In genomic region chr1:34736711-34737110, GRCh38 we compare ENCODE assay signal across 18 cellular contexts.
A peak's percentile ranks its signal among the peaks of the same experiment; 100 is the strongest.
DNase-seq lines count a peak whose midpoint lies in the region; ATAC-seq lines count a peak whose summit lies in the region.
"Had no signal": no experiment of that assay in that cellular context is flagged by ENCODE, and none has a peak within 500 bp of the region (broad histone marks: within the 10 kb centered on the region; RNA-seq: fewer than 3 reads in every experiment).

No MANE protein-coding gene starts in this region.

- peak; percentile 14 for DNase-seq in NCI-H2227 (lab: John Stamatoyannopoulos, UW; ENCODE audit: unreplicated experiment)
- no peak for DNase-seq in NCI-H2227 treated with DMSO at 0.1 percent for 48 hours (lab: John Stamatoyannopoulos, UW)
- peak; percentile 69 for DNase-seq in NCI-H1105 (lab: John Stamatoyannopoulos, UW)
- DNase-seq in NCI-H69 (lab: John Stamatoyannopoulos, UW), result peak; percentile 1
- peak in 40 of 56 donors; percentile 8 to 83 (median 48) for DNase-seq in nucleus accumbens (lab: John Stamatoyannopoulos, UW)
- DNase-seq in central memory CD4-positive, alpha-beta T cell, result no peak
- DNase-seq in NCI-H187 (lab: John Stamatoyannopoulos, UW), result no peak
- DNase-seq: BE2C; CD4-positive, CD25-positive, alpha-beta regulatory T cell; DMS153; H7; HFFc6; Karpas-422; NCI-H2029; NCI-H226; NCI-H524; SHP77 had no signal

- ATAC-seq in GM19452 (IDR thresholded peaks at IDR 0.05; ENCODE audit: unreplicated experiment), result no peak

Comparison
In these comparisons a context has a peak if more than half of its experiments do, and no peak if none do; other contexts are left out.
1. DNase-seq: peak in NCI-H2227 (single experiment), NCI-H1105 (single experiment), NCI-H69 (single experiment) and nucleus accumbens (40 of 56); none in NCI-H2227 treated with DMSO at 0.1 percent for 48 hours (single experiment), central memory CD4-positive, alpha-beta T cell (single experiment) and NCI-H187 (0 of 2).